2 cellular contexts compared by ENCODE assay signal in the genomic region with DNA sequence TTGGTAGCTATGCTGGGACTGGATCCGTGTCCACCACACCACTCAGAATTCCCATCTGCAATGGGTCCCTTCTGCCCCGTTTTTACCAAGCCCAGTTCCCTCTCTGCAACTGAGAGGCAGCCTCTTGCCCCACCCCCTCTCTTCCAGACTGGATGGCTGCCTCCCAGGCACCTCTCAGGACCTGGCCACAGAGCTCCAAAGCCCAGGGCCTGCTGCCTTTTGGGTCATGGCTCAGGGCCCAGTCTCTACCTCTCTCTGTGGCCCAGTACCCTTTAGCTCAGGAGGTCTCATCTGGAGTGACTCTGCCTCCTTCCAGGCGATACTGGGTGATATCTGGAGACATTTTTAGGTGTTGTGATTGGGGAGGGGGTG.
TF ChIP-seq lines count a peak whose summit lies in the region.

No MANE protein-coding gene starts in this region.

TF ChIP-seq in A549, 52 proteins besides CTCF, POLR2A, EP300 and RAD21 (continued from another document):
- TF ChIP-seq, protein P1, sequence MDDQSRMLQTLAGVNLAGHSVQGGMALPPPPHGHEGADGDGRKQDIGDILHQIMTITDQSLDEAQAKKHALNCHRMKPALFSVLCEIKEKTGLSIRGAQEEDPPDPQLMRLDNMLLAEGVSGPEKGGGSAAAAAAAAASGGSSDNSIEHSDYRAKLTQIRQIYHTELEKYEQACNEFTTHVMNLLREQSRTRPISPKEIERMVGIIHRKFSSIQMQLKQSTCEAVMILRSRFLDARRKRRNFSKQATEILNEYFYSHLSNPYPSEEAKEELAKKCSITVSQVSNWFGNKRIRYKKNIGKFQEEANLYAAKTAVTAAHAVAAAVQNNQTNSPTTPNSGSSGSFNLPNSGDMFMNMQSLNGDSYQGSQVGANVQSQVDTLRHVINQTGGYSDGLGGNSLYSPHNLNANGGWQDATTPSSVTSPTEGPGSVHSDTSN (IDR thresholded peaks at IDR 0.05): no peak
- TF ChIP-seq MYC (IDR thresholded peaks at IDR 0.05; ENCODE audit: borderline replicate concordance, low read length) (no peak), FOSB (CRISPR knock-in tag; IDR thresholded peaks at IDR 0.05) (no peak), HOXB5 (CRISPR knock-in tag; IDR thresholded peaks at IDR 0.05) (no peak), CBX8 (IDR thresholded peaks at IDR 0.05) (no peak), FOXS1 (CRISPR knock-in tag; IDR thresholded peaks at IDR 0.05) (no peak), KDM5A (IDR thresholded peaks at IDR 0.05) (no peak), MAFK (IDR thresholded peaks at IDR 0.05; ENCODE audit: partially characterized antibody) (no peak), RARB (CRISPR knock-in tag; IDR thresholded peaks at IDR 0.05) (no peak), HEYL (CRISPR knock-in tag; IDR thresholded peaks at IDR 0.05) (no peak), EHF (CRISPR knock-in tag; IDR thresholded peaks at IDR 0.05) (no peak), CHD2 (IDR thresholded peaks at IDR 0.05; ENCODE audit: low read length, partially characterized antibody) (no peak), ZNF302 (CRISPR knock-in tag; IDR thresholded peaks at IDR 0.05) (no peak), BHLHE40 (IDR thresholded peaks at IDR 0.05; ENCODE audit: low read depth, low read length) (no peak), NFE2L2 (conservative IDR thresholded peaks at IDR 0.05; ENCODE audit: low read length) (no peak)

TF ChIP-seq in HEK293, 187 proteins besides CTCF, POLR2A, EP300 and RAD21:
- TF ChIP-seq, protein P2, sequence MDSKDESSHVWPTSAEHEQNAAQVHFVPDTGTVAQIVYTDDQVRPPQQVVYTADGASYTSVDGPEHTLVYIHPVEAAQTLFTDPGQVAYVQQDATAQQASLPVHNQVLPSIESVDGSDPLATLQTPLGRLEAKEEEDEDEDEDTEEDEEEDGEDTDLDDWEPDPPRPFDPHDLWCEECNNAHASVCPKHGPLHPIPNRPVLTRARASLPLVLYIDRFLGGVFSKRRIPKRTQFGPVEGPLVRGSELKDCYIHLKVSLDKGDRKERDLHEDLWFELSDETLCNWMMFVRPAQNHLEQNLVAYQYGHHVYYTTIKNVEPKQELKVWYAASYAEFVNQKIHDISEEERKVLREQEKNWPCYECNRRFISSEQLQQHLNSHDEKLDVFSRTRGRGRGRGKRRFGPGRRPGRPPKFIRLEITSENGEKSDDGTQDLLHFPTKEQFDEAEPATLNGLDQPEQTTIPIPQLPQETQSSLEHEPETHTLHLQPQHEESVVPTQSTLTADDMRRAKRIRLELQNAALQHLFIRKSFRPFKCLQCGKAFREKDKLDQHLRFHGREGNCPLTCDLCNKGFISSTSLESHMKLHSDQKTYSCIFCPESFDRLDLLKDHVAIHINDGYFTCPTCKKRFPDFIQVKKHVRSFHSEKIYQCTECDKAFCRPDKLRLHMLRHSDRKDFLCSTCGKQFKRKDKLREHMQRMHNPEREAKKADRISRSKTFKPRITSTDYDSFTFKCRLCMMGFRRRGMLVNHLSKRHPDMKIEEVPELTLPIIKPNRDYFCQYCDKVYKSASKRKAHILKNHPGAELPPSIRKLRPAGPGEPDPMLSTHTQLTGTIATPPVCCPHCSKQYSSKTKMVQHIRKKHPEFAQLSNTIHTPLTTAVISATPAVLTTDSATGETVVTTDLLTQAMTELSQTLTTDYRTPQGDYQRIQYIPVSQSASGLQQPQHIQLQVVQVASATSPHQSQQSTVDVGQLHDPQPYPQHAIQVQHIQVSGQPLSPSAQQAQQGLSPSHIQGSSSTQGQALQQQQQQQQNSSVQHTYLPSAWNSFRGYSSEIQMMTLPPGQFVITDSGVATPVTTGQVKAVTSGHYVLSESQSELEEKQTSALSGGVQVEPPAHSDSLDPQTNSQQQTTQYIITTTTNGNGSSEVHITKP (tag by site-specific recombination; IDR thresholded peaks at IDR 0.05): 0 out of 2 replicates have a peak, but pooled peaks have one; percentile 19
- no peak for TF ChIP-seq ZNF24 (tag by site-specific recombination; IDR thresholded peaks at IDR 0.05)
